ENCODE assay signal across 9 cellular contexts in the genomic region with DNA sequence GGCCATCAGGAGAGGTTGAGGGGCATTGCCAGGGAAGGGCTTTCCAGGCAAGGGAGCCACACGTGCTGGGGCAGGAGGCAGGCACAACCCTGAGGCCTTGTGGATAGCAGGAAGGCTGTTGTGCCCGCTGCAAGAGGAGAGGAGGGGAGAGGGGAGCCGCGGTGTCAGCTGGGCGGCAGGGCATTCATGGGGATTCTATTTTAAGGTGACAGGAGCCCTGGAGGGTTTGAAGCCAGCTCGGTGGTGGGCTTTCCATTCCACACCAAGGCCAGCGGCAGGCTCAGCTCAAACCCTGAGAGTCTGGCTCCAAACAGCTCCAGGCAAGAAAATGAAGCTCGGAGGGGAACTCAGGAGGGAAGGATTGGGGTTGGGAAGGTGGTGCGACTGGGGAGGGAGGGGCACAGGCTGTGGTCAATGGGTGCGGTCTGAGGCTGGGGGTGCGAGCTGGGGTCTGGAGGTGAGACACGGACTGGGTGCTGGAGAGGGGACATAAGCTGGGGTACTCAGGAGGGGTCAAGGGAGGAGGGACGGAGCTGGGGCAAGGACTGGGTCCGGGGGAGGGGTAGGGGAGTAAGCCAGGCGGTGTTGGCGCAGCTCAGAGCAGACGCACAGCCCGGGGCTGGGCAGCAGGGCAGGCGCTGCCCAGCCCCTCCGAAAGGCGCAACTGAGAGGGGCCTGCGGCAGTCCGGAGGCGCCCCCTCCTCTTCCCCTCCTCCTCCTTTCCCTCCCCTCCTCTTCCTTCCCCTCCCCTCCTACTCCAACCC. TPM values are rescaled to one million over a fixed set of nuclear protein-coding genes. Genes with fewer than 3 reads are reported as not detected.
DNase-seq lines count a peak whose midpoint lies in the region; ATAC-seq, FAIRE-seq and TF ChIP-seq lines count a peak whose summit lies in the region.
"Had no signal": no experiment of that assay in that cellular context is flagged by ENCODE, and none has a peak within 500 bp of the region (broad histone marks: within the 10 kb centered on the region; RNA-seq: fewer than 3 reads in every experiment).

No MANE protein-coding gene starts in this region.

- no peaks in the 10 kb centered on the region for H3K36me3 Mint-ChIP-seq in activated naive CD4-positive, alpha-beta T cell treated with anti-CD3 and anti-CD28 coated beads for 36 hours (ENCODE audit: low read depth)
- H3K36me3 Mint-ChIP-seq in mesothelial cell of epicardium, result no peaks in the 10 kb centered on the region

- no peak for DNase-seq in activated naive CD4-positive, alpha-beta T cell treated with anti-CD3 and anti-CD28 coated beads for 36 hours
- DNase-seq in activated naive CD4-positive, alpha-beta T cell (lab: John Stamatoyannopoulos, UW), result no peak
- no peak for DNase-seq in mesothelial cell of epicardium (ENCODE audit: low spot score in 2 of 2, unreplicated experiment in 2 of 2)
- DNase-seq in urothelium cell line (ENCODE audit: low spot score), result peak; percentile 35
- DNase-seq in foreskin melanocyte, result no peak
- DNase-seq in activated gamma-delta T cell (lab: John Stamatoyannopoulos, UW), result no peak

- H3K4me3 ChIP-seq in ectodermal cell (ENCODE audit: insufficient read depth, low read depth, low read length), result peak overlapping the region; percentile 20

- H3K4me3 Mint-ChIP-seq in activated naive CD4-positive, alpha-beta T cell treated with anti-CD3 and anti-CD28 coated beads for 36 hours, result peak overlapping the region; percentile 36
- peak overlapping the region; percentile 65 for H3K4me3 Mint-ChIP-seq in mesothelial cell of epicardium

- H3K27me3 ChIP-seq in ectodermal cell (ENCODE audit: control insufficient read depth, insufficient read depth, low read length, poor library complexity, severe bottlenecking), result peaks cover 35% of the 10 kb centered on the region

- H3K27ac ChIP-seq in ectodermal cell (ENCODE audit: insufficient read depth, low read depth, low read length, poor library complexity, severe bottlenecking), result no peak overlapping the region

- WGBS in ectodermal cell, 2 experiments, result 5 to 8% methylated on average over 24 of the region's 24 CpGs

- CTCF ChIA-PET in activated naive CD4-positive, alpha-beta T cell treated with anti-CD3 and anti-CD28 coated beads for 36 hours (lab: Charles Lee), result interaction anchor here (0.6 to 3.9 kb wide), 21 partner anchors 9 to 870 kb away, joined by 3 to 18 read pairs (median 3); no protein-coding TSS in a partner anchor

- H3K27me3 Mint-ChIP-seq in activated naive CD4-positive, alpha-beta T cell treated with anti-CD3 and anti-CD28 coated beads for 36 hours (ENCODE audit: low read depth), result no peaks in the 10 kb centered on the region
- peaks cover 4% of the 10 kb centered on the region for H3K27me3 Mint-ChIP-seq in mesothelial cell of epicardium (ENCODE audit: low read depth)

- H3K4me1 ChIP-seq in ectodermal cell (ENCODE audit: control insufficient read depth, insufficient read depth, low read length), result peaks cover 23% of the 10 kb centered on the region

- TF ChIP-seq CTCF in mesothelial cell of epicardium (IDR thresholded peaks at IDR 0.05; ENCODE audit: unreplicated experiment), result no peak

- no peaks in the 10 kb centered on the region for H3K9me3 Mint-ChIP-seq in activated naive CD4-positive, alpha-beta T cell treated with anti-CD3 and anti-CD28 coated beads for 36 hours
- H3K9me3 Mint-ChIP-seq in mesothelial cell of epicardium, result no peaks in the 10 kb centered on the region

- H3K36me3 ChIP-seq in ectodermal cell (ENCODE audit: control insufficient read depth, insufficient read depth, low read length), result no peaks in the 10 kb centered on the region

- H3K9me3 ChIP-seq in ectodermal cell (ENCODE audit: control insufficient read depth, low read length), result no peaks in the 10 kb centered on the region

- H3K27ac Mint-ChIP-seq in activated naive CD4-positive, alpha-beta T cell treated with anti-CD3 and anti-CD28 coated beads for 36 hours, result no peak overlapping the region
- H3K27ac Mint-ChIP-seq in mesothelial cell of epicardium, result peak overlapping the region; percentile 25

- H3K4me1 Mint-ChIP-seq in activated naive CD4-positive, alpha-beta T cell treated with anti-CD3 and anti-CD28 coated beads for 36 hours (ENCODE audit: low read depth), result peaks cover 7% of the 10 kb centered on the region
- H3K4me1 Mint-ChIP-seq in mesothelial cell of epicardium, result peaks cover 19% of the 10 kb centered on the region

- ATAC-seq in HG02884 (IDR thresholded peaks at IDR 0.05; ENCODE audit: unreplicated experiment), result no peak

- FAIRE-seq in urothelium cell line (lab: Jason Lieb, UNC), result peak; percentile 37
- FAIRE-seq: colon had no signal

- intact Hi-C loops in activated naive CD4-positive, alpha-beta T cell treated with anti-CD3 and anti-CD28 coated beads for 36 hours (cut with micrococcal nuclease), result loop anchor here (1.0 to 2.0 kb wide), 3 partner anchors 92 to 1025 kb away; no protein-coding TSS in a partner anchor

RNA-seq across cellular contexts. Expression of a gene that starts 43.4 kb away (rescaled TPM):
- 10 to 100 TPM; 15.1 to 15.9 TPM for total RNA-seq in activated naive CD4-positive, alpha-beta T cell treated with anti-CD3 and anti-CD28 coated beads for 36 hours
- 28.9 TPM for polyA plus RNA-seq in ectodermal cell (2013, experiment 1 of 4)
- 27.0 TPM for polyA plus RNA-seq in ectodermal cell (2013, experiment 2 of 4)
- 24.9 TPM for polyA plus RNA-seq in ectodermal cell (2013, experiment 3 of 4)
- polyA plus RNA-seq in ectodermal cell (2013, experiment 4 of 4), result 28.2 TPM
- 37.2 to 39.0 TPM (median 37.2 TPM) in 3 replicates for total RNA-seq in mesothelial cell of epicardium

RNA-seq across cellular contexts. Expression of a gene that starts 51.1 kb away (rescaled TPM):
- total RNA-seq in activated naive CD4-positive, alpha-beta T cell treated with anti-CD3 and anti-CD28 coated beads for 36 hours, result 100 to 1,000 TPM; 250 to 259 TPM
- polyA plus RNA-seq in ectodermal cell (2013, experiment 1 of 4), result 195 TPM
- 202 TPM for polyA plus RNA-seq in ectodermal cell (2013, experiment 2 of 4)
- 134 TPM for polyA plus RNA-seq in ectodermal cell (2013, experiment 3 of 4)
- 136 TPM for polyA plus RNA-seq in ectodermal cell (2013, experiment 4 of 4)
- 55.2 to 59.1 TPM (median 58.7 TPM) in 3 replicates for total RNA-seq in mesothelial cell of epicardium
